In genomic region chr14:68137704-68138619, GRCh38 we compare ENCODE assay signal across 8 cellular contexts.
DNase-seq lines count a peak whose midpoint lies in the region; ATAC-seq, FAIRE-seq and TF ChIP-seq lines count a peak whose summit lies in the region.

No MANE protein-coding gene starts in this region.

- in situ Hi-C loops in GM23248 (cut with MboI) = no loop called here

- TF ChIP-seq EP300 in A549 (IDR thresholded peaks at IDR 0.05) = peak; percentile 41 to 51; a peak in 2 of 5 replicates

- no peak overlapping the region for H2AFZ ChIP-seq in GM23248

- H3K27me3 ChIP-seq in GM23248 (replicated peaks; ENCODE audit: insufficient read depth) (no peaks in the 10 kb centered on the region), SJSA1 (replicated peaks) (no peaks in the 10 kb centered on the region)

- peak; percentile 28 to 57 for TF ChIP-seq RAD21 in A549 (conservative IDR thresholded peaks at IDR 0.05 in 1 of 2, IDR thresholded peaks at IDR 0.05 in 1 of 2)

- DNase-seq in A549 (ENCODE audit: low read depth in 1 of 2, low spot score in 1 of 2) = peak; percentile 69 to 98
- peak; percentile 98 for DNase-seq in GM23248
- peak; percentile 87 to 92 for DNase-seq in SJSA1 (ENCODE audit: low read depth in 1 of 2, low spot score in 2 of 2)
- DNase-seq in fibroblast of pulmonary artery (ENCODE audit: low read depth) = peak; percentile 96
- DNase-seq in non-pigmented ciliary epithelial cell (ENCODE audit: low read depth) = peak; percentile 96
- no peak for DNase-seq in NK-92 (lab: John Stamatoyannopoulos, UW; ENCODE audit: unreplicated experiment)
- no peak for DNase-seq in activated T-cell treated with anti-CD3 and anti-CD28 coated beads, Interleukin-2, amount 50 U/mL, for 24 hours

- no peaks in the 10 kb centered on the region for H3K9me3 Mint-ChIP-seq in activated T-cell treated with anti-CD3 and anti-CD28 coated beads, Interleukin-2, amount 50 U/mL, for 24 hours

- H3K4me3 ChIP-seq in A549 (no peak overlapping the region), GM23248 (no peak overlapping the region), SJSA1 (no peak overlapping the region), fibroblast of pulmonary artery (replicated peaks; ENCODE audit: low read depth, low read length) (no peak overlapping the region)

- H3K79me2 ChIP-seq in GM23248 (ENCODE audit: insufficient read depth) = no peaks in the 10 kb centered on the region

- no peak for TF ChIP-seq POLR2A in A549 (IDR thresholded peaks at IDR 0.05; ENCODE audit: low read length)

- H3F3A ChIP-seq in GM23248 (ENCODE audit: insufficient read depth) = peaks cover 48% of the 10 kb centered on the region

- ATAC-seq in A549 (peak; percentile 86 to 89), HG03175 (IDR thresholded peaks at IDR 0.05; ENCODE audit: unreplicated experiment) (no peak)

- 2% methylated on average over 3 of the region's 3 CpGs for WGBS in A549 (ENCODE audit: missing lambda C conversion rate)
- WGBS in GM23248 (ENCODE audit: low coverage in 1 of 2, low lambda C conversion rate in 2 of 2, missing lambda C conversion rate in 2 of 2), 2 experiments = 2 to 5% methylated on average over 3 of the region's 3 CpGs

- H3K36me3 Mint-ChIP-seq in activated T-cell treated with anti-CD3 and anti-CD28 coated beads, Interleukin-2, amount 50 U/mL, for 24 hours (ENCODE audit: low read depth) = no peaks in the 10 kb centered on the region

- peaks cover 15% of the 10 kb centered on the region; the same call in 1 of the 3 replicates for H3K9me3 ChIP-seq in A549
- no peaks in the 10 kb centered on the region for H3K9me3 ChIP-seq in GM23248 (ENCODE audit: low read depth)
- no peaks in the 10 kb centered on the region for H3K9me3 ChIP-seq in SJSA1 (replicated peaks)

- TF ChIP-seq CTCF in A549 (IDR thresholded peaks at IDR 0.05) (no peak), fibroblast of pulmonary artery (IDR thresholded peaks at IDR 0.05; ENCODE audit: low read length, missing control alignments) (no peak)

- H3K4me2 ChIP-seq in A549 (peak overlapping the region; percentile 77), GM23248 (ENCODE audit: unreplicated experiment) (peak overlapping the region; percentile 54)

- no peak overlapping the region for H3K27ac Mint-ChIP-seq in activated T-cell treated with anti-CD3 and anti-CD28 coated beads, Interleukin-2, amount 50 U/mL, for 24 hours

- peak; percentile 99 for FAIRE-seq in A549 (lab: Jason Lieb, UNC)

- H3K4me3 Mint-ChIP-seq in activated T-cell treated with anti-CD3 and anti-CD28 coated beads, Interleukin-2, amount 50 U/mL, for 24 hours = no peak overlapping the region

- H3K27ac ChIP-seq in A549 = peak overlapping the region; percentile 93 to 98
- H3K27ac ChIP-seq in GM23248 = peak overlapping the region; percentile 98
- H3K27ac ChIP-seq in SJSA1 = peak overlapping the region; percentile 69

- POLR2A ChIA-PET in A549 (lab: Yijun Ruan, JAX) = interaction anchor here (0.6 to 2.1 kb wide), 12 partner anchors 13 to 657 kb away, joined by 3 to 6 read pairs (median 4); partner anchors contain the start of gene ZFP36L1

- peaks cover 16% of the 10 kb centered on the region for H3K4me1 Mint-ChIP-seq in activated T-cell treated with anti-CD3 and anti-CD28 coated beads, Interleukin-2, amount 50 U/mL, for 24 hours (ENCODE audit: low read depth)

- CTCF ChIA-PET in A549 (lab: Yijun Ruan, JAX) = interaction anchor here (0.8 to 1.8 kb wide), 5 partner anchors 41 to 255 kb away, joined by 3 to 7 read pairs (median 3); no protein-coding TSS in a partner anchor

- no peaks in the 10 kb centered on the region for H3K36me3 ChIP-seq in GM23248 (ENCODE audit: low read depth)
- H3K36me3 ChIP-seq in SJSA1 = no peaks in the 10 kb centered on the region

- no peaks in the 10 kb centered on the region for H3K27me3 Mint-ChIP-seq in activated T-cell treated with anti-CD3 and anti-CD28 coated beads, Interleukin-2, amount 50 U/mL, for 24 hours

- peak overlapping the region; percentile 59 for H3K9ac ChIP-seq in GM23248

- no peaks in the 10 kb centered on the region for H3K9me2 ChIP-seq in GM23248 (ENCODE audit: insufficient read depth)

- H4K20me1 ChIP-seq in GM23248 (ENCODE audit: insufficient read depth) = no peaks in the 10 kb centered on the region

- peaks cover 67% of the 10 kb centered on the region for H3K4me1 ChIP-seq in A549
- H3K4me1 ChIP-seq in GM23248 (ENCODE audit: insufficient read depth) = peaks cover 73% of the 10 kb centered on the region
- peaks cover 61% of the 10 kb centered on the region for H3K4me1 ChIP-seq in SJSA1 (replicated peaks)

TF ChIP-seq in A549, 52 proteins besides CTCF, POLR2A, EP300 and RAD21:
- TF ChIP-seq RCOR1 (IDR thresholded peaks at IDR 0.05; ENCODE audit: low read depth, low read length) (no peak), JUN (IDR thresholded peaks at IDR 0.05) (peak; percentile 40 to 78; a peak in 1 of 5 replicates), ZC3H11A (IDR thresholded peaks at IDR 0.05) (no peak), SMC3 (IDR thresholded peaks at IDR 0.05) (peak; percentile 35; the same call in 2 of the 3 replicates), FOSL2 (IDR thresholded peaks at IDR 0.05) (0 out of 2 replicates have a peak, but pooled peaks have one; percentile 35), FOSL2 (CRISPR knock-in tag; IDR thresholded peaks at IDR 0.05) (peak; percentile 93), CEBPB (IDR thresholded peaks at IDR 0.05) (peak in 1 of 2 experiments; percentile 42; a peak in 1 of 4 replicates), RARB (CRISPR knock-in tag; IDR thresholded peaks at IDR 0.05) (peak; percentile 64; the same call in 1 of the 2 replicates), HOXB13 (CRISPR knock-in tag; IDR thresholded peaks at IDR 0.05; ENCODE audit: low read depth) (peak; percentile 27; the same call in 1 of the 2 replicates), BCL3 (IDR thresholded peaks at IDR 0.05) (0 out of 3 replicates have a peak, but pooled peaks have one; percentile 63), SREBF2 (IDR thresholded peaks at IDR 0.05) (no peak), CBX2 (IDR thresholded peaks at IDR 0.05; ENCODE audit: borderline replicate concordance, low read depth) (no peak), HEYL (CRISPR knock-in tag; IDR thresholded peaks at IDR 0.05) (no peak), KDM5A (IDR thresholded peaks at IDR 0.05) (no peak), GATA3 (IDR thresholded peaks at IDR 0.05; ENCODE audit: borderline replicate concordance) (peak; percentile 56; the same call in 1 of the 2 replicates), JUNB (IDR thresholded peaks at IDR 0.05) (peak; percentile 59), TFCP2L1 (CRISPR knock-in tag; IDR thresholded peaks at IDR 0.05) (no peak), EHF (CRISPR knock-in tag; IDR thresholded peaks at IDR 0.05) (peak; percentile 55; the same call in 1 of the 2 replicates)
- TF ChIP-seq, protein P1, sequence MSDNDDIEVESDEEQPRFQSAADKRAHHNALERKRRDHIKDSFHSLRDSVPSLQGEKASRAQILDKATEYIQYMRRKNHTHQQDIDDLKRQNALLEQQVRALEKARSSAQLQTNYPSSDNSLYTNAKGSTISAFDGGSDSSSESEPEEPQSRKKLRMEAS (IDR thresholded peaks at IDR 0.05) = peak; percentile 74
TF ChIP-seq in A549: peak in this region for 11.

Comparison
In these comparisons a context has a peak if more than half of its experiments do, and no peak if none do; other contexts are left out.
1. DNase-seq: peak in A549 (2 of 2), GM23248 (single experiment), SJSA1 (2 of 2), fibroblast of pulmonary artery (single experiment) and non-pigmented ciliary epithelial cell (single experiment); none in NK-92 (single experiment) and activated T-cell treated with anti-CD3 and anti-CD28 coated beads, Interleukin-2, amount 50 U/mL, for 24 hours (single experiment).
2. Peak in every context shown above with its lines, with median percentiles within 50 percentile points of each other: H3K27ac ChIP-seq.